Comparison of ENCODE assay signal across 17 cellular contexts in the genomic region with DNA sequence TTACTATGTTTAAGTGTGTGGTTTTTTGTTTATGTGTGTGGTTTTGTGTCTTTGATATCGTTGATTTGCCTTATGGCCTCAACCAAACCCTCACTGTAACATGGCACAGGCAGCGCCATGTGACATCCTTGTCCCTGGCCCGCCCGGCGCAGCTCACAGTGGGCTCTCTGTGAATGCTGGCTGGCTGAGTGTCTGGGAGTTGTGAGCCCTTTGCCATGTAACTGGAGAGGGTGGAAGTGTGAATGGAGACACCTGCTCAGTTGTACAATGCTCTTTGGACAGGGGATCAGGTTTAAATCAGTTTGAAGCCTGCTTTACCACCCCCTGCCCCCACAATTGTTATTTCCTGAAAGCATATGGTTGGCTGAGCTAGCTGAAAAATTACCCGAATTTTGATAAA. TPM values are rescaled to one million over a fixed set of nuclear protein-coding genes. Genes with fewer than 3 reads are reported as not detected.
DNase-seq lines count a peak whose midpoint lies in the region; ATAC-seq, FAIRE-seq and TF ChIP-seq lines count a peak whose summit lies in the region.
"Had no signal": no experiment of that assay in that cellular context is flagged by ENCODE, and none has a peak within 500 bp of the region (broad histone marks: within the 10 kb centered on the region; RNA-seq: fewer than 3 reads in every experiment).

No MANE protein-coding gene starts in this region.

- H3K4me3 ChIP-seq in osteoblast (ENCODE audit: insufficient read depth, low read length): no peak overlapping the region
- H3K4me3 ChIP-seq: sigmoid colon had no signal

- peaks cover 30% of the 10 kb centered on the region for H4K20me1 ChIP-seq in osteoblast (ENCODE audit: insufficient read depth, low read length)

- intact Hi-C loops in left ventricle myocardium superior (cut with micrococcal nuclease): no loop called here

- no peak overlapping the region for H3K27ac ChIP-seq in osteoblast (ENCODE audit: low read depth, low read length)
- H3K27ac ChIP-seq: RWPE1, sigmoid colon had no signal

- TF ChIP-seq CTCF in osteoblast (IDR thresholded peaks at IDR 0.05; ENCODE audit: extremely low read depth, low read depth, low read length): no peak

- ATAC-seq in left ventricle myocardium superior: peak; percentile 19
- ATAC-seq in HG02623 (IDR thresholded peaks at IDR 0.05; ENCODE audit: unreplicated experiment): no peak
- ATAC-seq in GM21526 (IDR thresholded peaks at IDR 0.05; ENCODE audit: low FRiP score, unreplicated experiment): no peak
- ATAC-seq: naive thymus-derived CD8-positive, alpha-beta T cell; stimulated activated effector memory CD8-positive, alpha-beta T cell treated with anti-CD3 and anti-CD28 coated beads, Interleukin-12 subunit alpha, Interleukin-12 subunit beta, amount 100 ng/mL, for 72 hours had no signal

- no peak overlapping the region for H2AFZ ChIP-seq in osteoblast (ENCODE audit: low read length)

- H3K4me2 ChIP-seq in osteoblast (ENCODE audit: insufficient read depth, low read length): no peak overlapping the region

- DNase-seq in DMS153 treated with DMSO at 0.1 percent for 48 hours (lab: John Stamatoyannopoulos, UW; ENCODE audit: unreplicated experiment) (peak; percentile 27), NCI-H2029 (lab: John Stamatoyannopoulos, UW) (peak; percentile 82), left ventricle myocardium superior (no peak), osteoblast (ENCODE audit: insufficient read length, low spot score, missing footprints) (peak; percentile 6), HTR-8/SVneo (ENCODE audit: insufficient read length, low spot score) (no peak)
- no peak for DNase-seq in stimulated activated CD4-positive, alpha-beta T cell treated with anti-CD3 and anti-CD28 coated beads, Interleukin-4, amount 100 ng/mL, for 4 hours
- DNase-seq: activated CD4-positive, CD25-positive, alpha-beta regulatory T cell; activated gamma-delta T cell treated with Interleukin-2 at 50 U/mL for 16 hours; DMS 273 treated with DMSO at 0.1 percent for 48 hours; naive thymus-derived CD8-positive, alpha-beta T cell; NCI-H1048; NCI-H748 treated with DMSO at 0.1 percent for 48 hours; sigmoid colon had no signal

- H3K4me1 ChIP-seq in osteoblast (ENCODE audit: insufficient read depth, low read length): peaks cover 11% of the 10 kb centered on the region

- H3K79me2 ChIP-seq in osteoblast (ENCODE audit: insufficient read depth, low read length): peaks cover 48% of the 10 kb centered on the region

- H3K9me3 ChIP-seq in osteoblast (ENCODE audit: low read depth, low read length): peaks cover 2% of the 10 kb centered on the region
- H3K9me3 ChIP-seq: sigmoid colon had no signal

- FAIRE-seq in HTR-8/SVneo (lab: Jason Lieb, UNC): no peak

- no peaks in the 10 kb centered on the region for H3K27me3 ChIP-seq in osteoblast (ENCODE audit: insufficient read depth, low read length)
- H3K27me3 ChIP-seq: sigmoid colon had no signal

- H3K36me3 ChIP-seq in osteoblast (ENCODE audit: insufficient read depth, low read length): no peaks in the 10 kb centered on the region
- H3K36me3 ChIP-seq: sigmoid colon had no signal

RNA-seq across cellular contexts. Expression of a gene that starts 41.8 kb away (rescaled TPM):
- total RNA-seq in left ventricle myocardium superior: 7.1 TPM
- total RNA-seq in osteoblast: 2.5 and 2.7 TPM in 2 replicates
- total RNA-seq: naive thymus-derived CD8-positive, alpha-beta T cell had no signal

Comparison
In these comparisons a context has a peak if more than half of its experiments do, and no peak if none do; other contexts are left out.
1. DNase-seq: peak in DMS153 treated with DMSO at 0.1 percent for 48 hours (single experiment), NCI-H2029 (single experiment) and osteoblast (single experiment); none in left ventricle myocardium superior (single experiment), stimulated activated CD4-positive, alpha-beta T cell treated with anti-CD3 and anti-CD28 coated beads, Interleukin-4, amount 100 ng/mL, for 4 hours (0 of 2) and HTR-8/SVneo (single experiment).